1 cellular context compared by ENCODE assay signal in genomic region chrX:38923451-38923969, GRCh38.
A peak's percentile ranks its signal among the peaks of the same experiment; 100 is the strongest.
TF ChIP-seq lines count a peak whose summit lies in the region.

No MANE protein-coding gene starts in this region.

TF ChIP-seq in GM12878, 131 proteins besides CTCF, POLR2A, EP300 and RAD21 (continued from another document and continues in another):
- TF ChIP-seq CUX1 (IDR thresholded peaks at IDR 0.05; ENCODE audit: insufficient replicate concordance, low read depth, low read length) (peak; percentile 34), SIN3A (IDR thresholded peaks at IDR 0.05; ENCODE audit: low read depth, low read length) (no peak), NKRF (conservative IDR thresholded peaks at IDR 0.05) (no peak), BCL11A (IDR thresholded peaks at IDR 0.05; ENCODE audit: low read depth, low read length) (0 out of 2 replicates have a peak, but pooled peaks have one; percentile 16), HDGF (IDR thresholded peaks at IDR 0.05) (no peak), ZBED1 (IDR thresholded peaks at IDR 0.05; ENCODE audit: borderline replicate concordance) (no peak), REST (IDR thresholded peaks at IDR 0.05; ENCODE audit: low read depth, low read length) (no peak), ZNF687 (IDR thresholded peaks at IDR 0.05) (no peak), ESRRA (IDR thresholded peaks at IDR 0.05; ENCODE audit: low read length) (no peak), RB1 (IDR thresholded peaks at IDR 0.05; ENCODE audit: borderline replicate concordance) (no peak), ATF7 (IDR thresholded peaks at IDR 0.05; ENCODE audit: low read depth) (peak; percentile 59; the same call in 1 of the 2 replicates), FOXM1 (IDR thresholded peaks at IDR 0.05; ENCODE audit: low read depth, low read length) (peak; percentile 52; the same call in 1 of the 2 replicates), ZNF24 (IDR thresholded peaks at IDR 0.05) (no peak), IRF3 (IDR thresholded peaks at IDR 0.05) (no peak), RELA (IDR thresholded peaks at IDR 0.05; ENCODE audit: borderline replicate concordance, partially characterized antibody) (peak; percentile 53), RFX5 (IDR thresholded peaks at IDR 0.05; ENCODE audit: low read depth, low read length) (no peak), ZZZ3 (IDR thresholded peaks at IDR 0.05; ENCODE audit: control insufficient read depth, insufficient read length, low read depth) (no peak), FOS (IDR thresholded peaks at IDR 0.05; ENCODE audit: borderline replicate concordance, extremely low read depth, insufficient read length) (no peak), MTA2 (IDR thresholded peaks at IDR 0.05; ENCODE audit: low read depth) (peak; percentile 76), EGR1 (IDR thresholded peaks at IDR 0.05; ENCODE audit: borderline replicate concordance in 1 of 2, low read depth in 2 of 2, low read length in 2 of 2) (no peak)
- TF ChIP-seq, protein P1, sequence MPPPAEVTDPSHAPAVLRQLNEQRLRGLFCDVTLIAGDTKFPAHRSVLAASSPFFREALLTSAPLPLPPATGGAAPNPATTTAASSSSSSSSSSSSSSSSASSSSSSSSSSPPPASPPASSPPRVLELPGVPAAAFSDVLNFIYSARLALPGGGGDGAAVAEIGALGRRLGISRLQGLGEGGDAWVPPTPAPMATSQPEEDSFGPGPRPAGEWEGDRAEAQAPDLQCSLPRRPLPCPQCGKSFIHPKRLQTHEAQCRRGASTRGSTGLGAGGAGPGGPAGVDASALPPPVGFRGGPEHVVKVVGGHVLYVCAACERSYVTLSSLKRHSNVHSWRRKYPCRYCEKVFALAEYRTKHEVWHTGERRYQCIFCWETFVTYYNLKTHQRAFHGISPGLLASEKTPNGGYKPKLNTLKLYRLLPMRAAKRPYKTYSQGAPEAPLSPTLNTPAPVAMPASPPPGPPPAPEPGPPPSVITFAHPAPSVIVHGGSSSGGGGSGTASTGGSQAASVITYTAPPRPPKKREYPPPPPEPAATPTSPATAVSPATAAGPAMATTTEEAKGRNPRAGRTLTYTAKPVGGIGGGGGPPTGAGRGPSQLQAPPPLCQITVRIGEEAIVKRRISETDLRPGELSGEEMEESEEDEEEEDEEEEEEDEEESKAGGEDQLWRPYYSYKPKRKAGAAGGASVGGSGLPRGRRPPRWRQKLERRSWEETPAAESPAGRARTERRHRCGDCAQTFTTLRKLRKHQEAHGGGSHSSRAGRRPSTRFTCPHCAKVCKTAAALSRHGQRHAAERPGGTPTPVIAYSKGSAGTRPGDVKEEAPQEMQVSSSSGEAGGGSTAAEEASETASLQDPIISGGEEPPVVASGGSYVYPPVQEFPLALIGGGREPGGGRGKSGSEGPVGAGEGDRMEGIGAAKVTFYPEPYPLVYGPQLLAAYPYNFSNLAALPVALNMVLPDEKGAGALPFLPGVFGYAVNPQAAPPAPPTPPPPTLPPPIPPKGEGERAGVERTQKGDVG (CRISPR knock-in tag; IDR thresholded peaks at IDR 0.05) = no peak
- TF ChIP-seq, protein P2, sequence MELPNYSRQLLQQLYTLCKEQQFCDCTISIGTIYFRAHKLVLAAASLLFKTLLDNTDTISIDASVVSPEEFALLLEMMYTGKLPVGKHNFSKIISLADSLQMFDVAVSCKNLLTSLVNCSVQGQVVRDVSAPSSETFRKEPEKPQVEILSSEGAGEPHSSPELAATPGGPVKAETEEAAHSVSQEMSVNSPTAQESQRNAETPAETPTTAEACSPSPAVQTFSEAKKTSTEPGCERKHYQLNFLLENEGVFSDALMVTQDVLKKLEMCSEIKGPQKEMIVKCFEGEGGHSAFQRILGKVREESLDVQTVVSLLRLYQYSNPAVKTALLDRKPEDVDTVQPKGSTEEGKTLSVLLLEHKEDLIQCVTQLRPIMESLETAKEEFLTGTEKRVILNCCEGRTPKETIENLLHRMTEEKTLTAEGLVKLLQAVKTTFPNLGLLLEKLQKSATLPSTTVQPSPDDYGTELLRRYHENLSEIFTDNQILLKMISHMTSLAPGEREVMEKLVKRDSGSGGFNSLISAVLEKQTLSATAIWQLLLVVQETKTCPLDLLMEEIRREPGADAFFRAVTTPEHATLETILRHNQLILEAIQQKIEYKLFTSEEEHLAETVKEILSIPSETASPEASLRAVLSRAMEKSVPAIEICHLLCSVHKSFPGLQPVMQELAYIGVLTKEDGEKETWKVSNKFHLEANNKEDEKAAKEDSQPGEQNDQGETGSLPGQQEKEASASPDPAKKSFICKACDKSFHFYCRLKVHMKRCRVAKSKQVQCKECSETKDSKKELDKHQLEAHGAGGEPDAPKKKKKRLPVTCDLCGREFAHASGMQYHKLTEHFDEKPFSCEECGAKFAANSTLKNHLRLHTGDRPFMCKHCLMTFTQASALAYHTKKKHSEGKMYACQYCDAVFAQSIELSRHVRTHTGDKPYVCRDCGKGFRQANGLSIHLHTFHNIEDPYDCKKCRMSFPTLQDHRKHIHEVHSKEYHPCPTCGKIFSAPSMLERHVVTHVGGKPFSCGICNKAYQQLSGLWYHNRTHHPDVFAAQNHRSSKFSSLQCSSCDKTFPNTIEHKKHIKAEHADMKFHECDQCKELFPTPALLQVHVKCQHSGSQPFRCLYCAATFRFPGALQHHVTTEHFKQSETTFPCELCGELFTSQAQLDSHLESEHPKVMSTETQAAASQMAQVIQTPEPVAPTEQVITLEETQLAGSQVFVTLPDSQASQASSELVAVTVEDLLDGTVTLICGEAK (IDR thresholded peaks at IDR 0.05; ENCODE audit: borderline replicate concordance) = no peak
